1 cellular context compared by ENCODE assay signal in the genomic region with DNA sequence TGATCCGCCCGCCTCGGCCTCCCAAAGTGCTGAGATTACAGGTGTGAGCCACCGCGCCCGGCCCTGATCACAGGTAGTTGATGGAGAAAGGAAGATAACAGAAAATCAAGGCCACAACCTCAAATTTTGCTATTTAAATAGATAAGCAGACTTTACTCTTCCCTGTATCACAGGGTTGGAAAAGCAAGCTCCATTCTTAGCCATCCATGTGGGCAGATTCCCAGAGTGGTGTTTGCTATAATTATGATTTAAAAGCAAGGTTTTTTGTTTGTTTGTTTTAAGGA.
TF ChIP-seq lines count a peak whose summit lies in the region.

No MANE protein-coding gene starts in this region.

TF ChIP-seq in SK-N-SH, 30 proteins besides CTCF, POLR2A, EP300 and RAD21 (continued from another document):
- TF ChIP-seq, protein P1, sequence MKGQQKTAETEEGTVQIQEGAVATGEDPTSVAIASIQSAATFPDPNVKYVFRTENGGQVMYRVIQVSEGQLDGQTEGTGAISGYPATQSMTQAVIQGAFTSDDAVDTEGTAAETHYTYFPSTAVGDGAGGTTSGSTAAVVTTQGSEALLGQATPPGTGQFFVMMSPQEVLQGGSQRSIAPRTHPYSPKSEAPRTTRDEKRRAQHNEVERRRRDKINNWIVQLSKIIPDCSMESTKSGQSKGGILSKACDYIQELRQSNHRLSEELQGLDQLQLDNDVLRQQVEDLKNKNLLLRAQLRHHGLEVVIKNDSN (IDR thresholded peaks at IDR 0.05; ENCODE audit: borderline replicate concordance, low read depth): no peak
- no peak for TF ChIP-seq NFIC (IDR thresholded peaks at IDR 0.05; ENCODE audit: borderline replicate concordance)
- TF ChIP-seq SMC3 (IDR thresholded peaks at IDR 0.05; ENCODE audit: low read depth, low read length): no peak
TF ChIP-seq in SK-N-SH: peak in this region for 0.
